Comparison of ENCODE assay signal across 19 cellular contexts in the genomic region with DNA sequence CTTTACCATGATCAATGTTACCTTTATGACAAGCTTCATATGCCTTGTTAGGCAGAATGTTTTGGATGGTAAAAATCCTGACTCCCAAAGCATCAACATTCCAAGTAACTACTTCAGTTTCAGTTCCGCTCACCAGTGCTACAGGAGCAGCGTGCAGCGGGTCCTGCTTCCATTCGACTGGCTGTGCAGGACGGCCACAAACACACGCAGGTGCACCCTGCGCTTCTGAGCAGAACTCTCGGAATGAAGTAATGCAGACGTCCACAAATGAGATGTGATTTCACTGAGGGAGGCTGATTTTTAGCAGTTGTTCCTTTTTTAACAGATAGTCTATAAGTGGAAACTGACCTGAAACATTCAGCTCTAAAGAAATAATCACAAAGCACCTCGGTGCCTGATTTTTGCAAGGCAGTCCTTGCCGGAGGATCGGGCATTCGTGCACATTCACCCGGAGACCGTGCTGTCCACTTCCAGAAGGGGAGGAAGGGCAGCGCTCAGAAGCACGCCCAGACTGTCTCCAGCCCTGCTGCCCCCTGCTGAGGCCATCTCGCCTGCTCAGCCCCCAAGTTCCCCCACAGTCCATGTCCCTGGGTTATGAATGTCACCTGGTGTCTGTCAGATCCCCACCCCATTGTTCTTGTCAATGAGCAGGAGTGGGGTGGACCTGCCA.
DNase-seq lines count a peak whose midpoint lies in the region; ATAC-seq and TF ChIP-seq lines count a peak whose summit lies in the region.
"Had no signal": no experiment of that assay in that cellular context is flagged by ENCODE, and none has a peak within 500 bp of the region (broad histone marks: within the 10 kb centered on the region; RNA-seq: fewer than 3 reads in every experiment).

No MANE protein-coding gene starts in this region.

- no peak overlapping the region for H4K5ac ChIP-seq in mesendoderm (ENCODE audit: low read length)

- BruUV-seq in OCI-LY7 (replicated peaks; lab: Mats Ljungman, UMichigan): no TSS peak

- H3K79me2 ChIP-seq in DOHH2 (ENCODE audit: control insufficient read depth, low read length) (no peaks in the 10 kb centered on the region), OCI-LY7 (ENCODE audit: insufficient read depth, low read depth, low read length) (no peaks in the 10 kb centered on the region), mesendoderm (ENCODE audit: control insufficient read depth, insufficient read depth, low read length) (no peaks in the 10 kb centered on the region)

- H4K20me1 ChIP-seq in DOHH2 (ENCODE audit: control insufficient read depth, insufficient read depth, low read depth, low read length): no peaks in the 10 kb centered on the region
- no peaks in the 10 kb centered on the region for H4K20me1 ChIP-seq in OCI-LY7 (ENCODE audit: insufficient read depth, low read length)

- H3K9ac ChIP-seq in mesendoderm (ENCODE audit: low read length): no peak overlapping the region

- DNase-seq in OCI-LY7 (ENCODE audit: low spot score) (peak; percentile 30), mesendoderm (no peak), nucleus accumbens (lab: John Stamatoyannopoulos, UW) (no peak), foreskin fibroblast (no peak)
- DNase-seq in stimulated activated CD4-positive, alpha-beta T cell treated with anti-CD3 and anti-CD28 coated beads, Interleukin-2, amount 100 ng/mL, for 24 hours: no peak
- DNase-seq: activated B cell treated with CpG ODN at 0.5 μM for 24 hours; activated CD4-positive, alpha-beta memory T cell treated with anti-CD3 and anti-CD28 coated beads, Interleukin-2, amount 10 ng/mL, durations not matched to agents 7 days and 5 days; activated naive CD4-positive, alpha-beta T cell treated with anti-CD3 and anti-CD28 coated beads for 36 hours; activated T-cell treated with anti-CD3 and anti-CD28 coated beads, Interleukin-2, amount 50 U/mL, for 4 hours; esophagus squamous epithelium; left ventricle myocardium inferior; NCI-H226; T-helper 17 cell had no signal

- H3F3A ChIP-seq in DOHH2 (ENCODE audit: control insufficient read depth, insufficient read depth): peaks cover 3% of the 10 kb centered on the region; the same call in 1 of the 2 replicates

- ATAC-seq in GM21576 (IDR thresholded peaks at IDR 0.05; ENCODE audit: unreplicated experiment): peak; percentile 34
- ATAC-seq in GM18868 (IDR thresholded peaks at IDR 0.05; ENCODE audit: unreplicated experiment): no peak
- ATAC-seq: activated T-cell treated with anti-CD3 and anti-CD28 coated beads, Interleukin-2, amount 50 U/mL, for 4 hours; stimulated activated effector memory CD8-positive, alpha-beta T cell treated with anti-CD3 and anti-CD28 coated beads, Interleukin-12 subunit alpha, Interleukin-12 subunit beta, amount 100 ng/mL, for 72 hours; T-helper 17 cell had no signal

- H3K23ac ChIP-seq in mesendoderm (ENCODE audit: low read length): no peak overlapping the region

- no peak overlapping the region for H3K4ac ChIP-seq in mesendoderm (ENCODE audit: low read depth, low read length)

- H2BK120ac ChIP-seq in mesendoderm (ENCODE audit: low read depth, low read length): no peak overlapping the region

- H3K56ac ChIP-seq in mesendoderm (ENCODE audit: low read length): peak overlapping the region; percentile 31

- peak overlapping the region; percentile 70 for H3K27ac ChIP-seq in DOHH2 (ENCODE audit: low read depth, low read length)
- H3K27ac ChIP-seq in OCI-LY7 (ENCODE audit: low read depth, low read length, poor library complexity, severe bottlenecking): no peak overlapping the region
- no peak overlapping the region for H3K27ac ChIP-seq in mesendoderm (ENCODE audit: low read depth, low read length)
- H3K27ac ChIP-seq: esophagus squamous epithelium, left ventricle myocardium inferior, Peyer's patch, thoracic aorta had no signal

- H4K8ac ChIP-seq in mesendoderm (ENCODE audit: low read depth, low read length): no peak overlapping the region

- peak overlapping the region; percentile 77 for H3K4me2 ChIP-seq in DOHH2 (ENCODE audit: low read length)
- peak overlapping the region; percentile 47 for H3K4me2 ChIP-seq in OCI-LY7 (ENCODE audit: low read length)
- no peak overlapping the region for H3K4me2 ChIP-seq in mesendoderm (ENCODE audit: low read length)

- peaks cover 66% of the 10 kb centered on the region for H3K4me1 ChIP-seq in DOHH2 (ENCODE audit: control insufficient read depth, low read length)
- H3K4me1 ChIP-seq in OCI-LY7 (ENCODE audit: insufficient read depth, low read length, poor library complexity, severe bottlenecking): peaks cover 44% of the 10 kb centered on the region
- peaks cover 2% of the 10 kb centered on the region for H3K4me1 ChIP-seq in mesendoderm (ENCODE audit: control insufficient read depth, low read depth, low read length)
- H3K4me1 ChIP-seq: Peyer's patch had no signal

- H3K79me1 ChIP-seq in mesendoderm (ENCODE audit: low read length): no peaks in the 10 kb centered on the region

- WGBS in mesendoderm (ENCODE audit: extremely low coverage, insufficient coverage, low lambda C conversion rate): no CpG with 5 or more reads among the region's 18 CpGs

- H2AFZ ChIP-seq in OCI-LY7 (ENCODE audit: low read length): no peak overlapping the region

- H3K36me3 ChIP-seq in DOHH2 (ENCODE audit: control insufficient read depth, low read length): no peaks in the 10 kb centered on the region
- no peaks in the 10 kb centered on the region for H3K36me3 ChIP-seq in OCI-LY7 (ENCODE audit: insufficient read depth, low read length)
- peaks cover 8% of the 10 kb centered on the region for H3K36me3 ChIP-seq in mesendoderm (ENCODE audit: control insufficient read depth, insufficient read depth, low read length)

- CTCF ChIA-PET in OCI-LY7 (lab: Charles Lee; ENCODE audit: unreplicated experiment): no interaction called here

- peak overlapping the region; percentile 68 for H3K4me3 ChIP-seq in DOHH2 (ENCODE audit: low read length)
- peak overlapping the region; percentile 19 for H3K4me3 ChIP-seq in OCI-LY7 (ENCODE audit: low read depth, low read length, poor library complexity, severe bottlenecking)
- H3K4me3 ChIP-seq in mesendoderm (ENCODE audit: low read length): no peak overlapping the region
- no peak overlapping the region for H3K4me3 ChIP-seq in foreskin fibroblast (ENCODE audit: low read depth in 1 of 2, low read length in 2 of 2)
- H3K4me3 ChIP-seq: esophagus squamous epithelium, left ventricle myocardium inferior, Peyer's patch, thoracic aorta had no signal

- H3K9me3 ChIP-seq in DOHH2 (ENCODE audit: control insufficient read depth, insufficient read depth, low read length): no peaks in the 10 kb centered on the region
- H3K9me3 ChIP-seq in OCI-LY7 (ENCODE audit: low read length): no peaks in the 10 kb centered on the region
- H3K9me3 ChIP-seq: esophagus squamous epithelium, left ventricle myocardium inferior, Peyer's patch, thoracic aorta had no signal

- H3K18ac ChIP-seq in mesendoderm (ENCODE audit: low read length): no peak overlapping the region

- no peak overlapping the region for H2AK5ac ChIP-seq in mesendoderm (ENCODE audit: low read length)

- intact Hi-C loops in OCI-LY7 (cut with micrococcal nuclease; ENCODE audit: unreplicated experiment): no loop called here

- H3K9me2 ChIP-seq in DOHH2 (replicated peaks; ENCODE audit: control insufficient read depth, low read length) (no peaks in the 10 kb centered on the region), OCI-LY7 (ENCODE audit: insufficient read depth, low read length) (no peaks in the 10 kb centered on the region)

- H2BK15ac ChIP-seq in mesendoderm (replicated peaks; ENCODE audit: low read depth): no peak overlapping the region

- TF ChIP-seq CTCF in DOHH2 (IDR thresholded peaks at IDR 0.05; ENCODE audit: low read depth, low read length, poor library complexity, severe bottlenecking) (no peak), OCI-LY7 (conservative IDR thresholded peaks at IDR 0.05; ENCODE audit: low read length) (no peak), foreskin fibroblast (IDR thresholded peaks at IDR 0.05; ENCODE audit: low read depth, low read length) (no peak)

- no peak overlapping the region for H2BK5ac ChIP-seq in mesendoderm (ENCODE audit: low read length)

- H3K27me3 ChIP-seq in DOHH2 (ENCODE audit: control insufficient read depth, low read length) (peaks cover 3% of the 10 kb centered on the region; the same call in 1 of the 2 replicates), mesendoderm (ENCODE audit: insufficient read depth, low read length, poor library complexity) (no peaks in the 10 kb centered on the region)
- H3K27me3 ChIP-seq: esophagus squamous epithelium, Peyer's patch had no signal

- POLR2A ChIA-PET in OCI-LY7 (lab: Charles Lee): no interaction called here

Comparison
In these comparisons a context has a peak if more than half of its experiments do, and no peak if none do; other contexts are left out.
1. H3K4me3 ChIP-seq: peak in DOHH2 (single experiment) and OCI-LY7 (single experiment); none in mesendoderm (single experiment) and foreskin fibroblast (0 of 2).